Comparison of ENCODE assay signal across 2 cellular contexts in the genomic region with DNA sequence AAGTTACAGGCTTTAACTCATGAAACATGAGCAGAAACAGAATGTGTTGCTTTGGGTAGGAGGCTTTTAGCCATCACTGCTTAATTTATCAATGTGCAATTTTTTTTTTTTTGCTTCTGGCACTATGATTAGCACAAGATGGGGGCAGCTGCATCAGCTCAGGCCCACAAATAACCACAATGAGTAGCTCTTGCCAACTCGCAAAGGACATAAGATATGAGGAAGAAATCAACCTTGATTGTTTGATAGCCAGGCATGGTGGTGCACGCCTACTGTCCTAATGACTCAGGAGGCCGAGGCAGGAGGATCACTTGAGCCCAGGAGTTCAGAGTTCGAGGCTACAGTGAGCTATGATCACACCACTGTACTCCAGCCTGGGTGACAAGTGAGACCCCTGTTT.
TF ChIP-seq lines count a peak whose summit lies in the region.

No MANE protein-coding gene starts in this region.

TF ChIP-seq in SK-N-SH, 30 proteins besides CTCF, POLR2A, EP300 and RAD21 (continued from another document):
- TF ChIP-seq TCF12 (IDR thresholded peaks at IDR 0.05) (no peak), JUND (IDR thresholded peaks at IDR 0.05) (no peak), NRF1 (IDR thresholded peaks at IDR 0.05; ENCODE audit: low read depth, low read length) (no peak), CHD2 (IDR thresholded peaks at IDR 0.05; ENCODE audit: low read length, partially characterized antibody) (peak; percentile 29)

TF ChIP-seq in SK-N-SH treated with all-trans-retinoic acid at 6 μM for 48 hours, 23 proteins besides CTCF, POLR2A, EP300 and RAD21 (continued from another document):
- TF ChIP-seq, protein P1, sequence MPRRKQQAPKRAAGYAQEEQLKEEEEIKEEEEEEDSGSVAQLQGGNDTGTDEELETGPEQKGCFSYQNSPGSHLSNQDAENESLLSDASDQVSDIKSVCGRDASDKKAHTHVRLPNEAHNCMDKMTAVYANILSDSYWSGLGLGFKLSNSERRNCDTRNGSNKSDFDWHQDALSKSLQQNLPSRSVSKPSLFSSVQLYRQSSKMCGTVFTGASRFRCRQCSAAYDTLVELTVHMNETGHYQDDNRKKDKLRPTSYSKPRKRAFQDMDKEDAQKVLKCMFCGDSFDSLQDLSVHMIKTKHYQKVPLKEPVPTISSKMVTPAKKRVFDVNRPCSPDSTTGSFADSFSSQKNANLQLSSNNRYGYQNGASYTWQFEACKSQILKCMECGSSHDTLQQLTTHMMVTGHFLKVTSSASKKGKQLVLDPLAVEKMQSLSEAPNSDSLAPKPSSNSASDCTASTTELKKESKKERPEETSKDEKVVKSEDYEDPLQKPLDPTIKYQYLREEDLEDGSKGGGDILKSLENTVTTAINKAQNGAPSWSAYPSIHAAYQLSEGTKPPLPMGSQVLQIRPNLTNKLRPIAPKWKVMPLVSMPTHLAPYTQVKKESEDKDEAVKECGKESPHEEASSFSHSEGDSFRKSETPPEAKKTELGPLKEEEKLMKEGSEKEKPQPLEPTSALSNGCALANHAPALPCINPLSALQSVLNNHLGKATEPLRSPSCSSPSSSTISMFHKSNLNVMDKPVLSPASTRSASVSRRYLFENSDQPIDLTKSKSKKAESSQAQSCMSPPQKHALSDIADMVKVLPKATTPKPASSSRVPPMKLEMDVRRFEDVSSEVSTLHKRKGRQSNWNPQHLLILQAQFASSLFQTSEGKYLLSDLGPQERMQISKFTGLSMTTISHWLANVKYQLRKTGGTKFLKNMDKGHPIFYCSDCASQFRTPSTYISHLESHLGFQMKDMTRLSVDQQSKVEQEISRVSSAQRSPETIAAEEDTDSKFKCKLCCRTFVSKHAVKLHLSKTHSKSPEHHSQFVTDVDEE (CRISPR knock-in tag; IDR thresholded peaks at IDR 0.05): no peak
- TF ChIP-seq ESRRG (CRISPR knock-in tag; IDR thresholded peaks at IDR 0.05) (no peak), CSDC2 (CRISPR knock-in tag; IDR thresholded peaks at IDR 0.05) (no peak)
